Comparison of ENCODE assay signal across 21 cellular contexts in the genomic region with DNA sequence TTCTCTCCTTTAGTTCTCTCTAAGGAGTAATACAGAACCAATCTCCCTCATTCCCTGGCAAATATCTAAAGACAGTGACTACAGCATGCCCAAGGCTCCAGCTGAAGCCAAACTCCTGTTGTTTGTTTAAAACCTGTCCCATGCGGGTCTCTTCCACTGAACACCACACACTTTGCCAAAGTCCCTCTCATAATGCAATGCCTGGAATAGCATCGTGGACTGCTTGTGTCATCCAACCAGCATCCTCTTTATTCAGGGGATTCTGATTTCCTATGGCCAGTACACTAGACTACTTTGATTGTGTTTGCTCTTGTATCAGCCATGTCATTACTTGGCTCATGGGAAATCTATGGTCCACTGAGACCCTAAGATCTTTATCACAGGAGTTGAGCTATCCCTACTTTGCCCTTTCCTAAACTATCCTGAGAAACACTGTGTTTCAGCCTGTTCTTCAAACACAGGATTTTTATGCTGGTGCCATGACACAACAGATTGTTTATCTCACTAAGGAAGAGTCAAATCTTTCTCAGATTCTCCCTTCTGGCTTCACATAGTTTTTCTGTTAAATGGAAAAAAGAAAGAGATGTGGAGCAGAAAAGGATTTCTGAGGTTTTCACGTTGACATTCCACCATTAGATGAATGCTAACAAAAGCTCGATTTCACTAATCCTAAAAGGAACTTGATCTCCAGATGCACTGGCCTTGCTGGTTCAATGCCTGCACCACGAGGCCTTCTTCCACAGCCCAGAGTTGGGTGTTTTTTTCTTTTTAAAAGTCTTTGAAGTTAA. TPM values are rescaled to one million over a fixed set of nuclear protein-coding genes. Genes with fewer than 3 reads are reported as not detected.
A peak's percentile ranks its signal among the peaks of the same experiment; 100 is the strongest.
DNase-seq lines count a peak whose midpoint lies in the region; ATAC-seq and TF ChIP-seq lines count a peak whose summit lies in the region.
"Had no signal": no experiment of that assay in that cellular context is flagged by ENCODE, and none has a peak within 500 bp of the region (broad histone marks: within the 10 kb centered on the region; RNA-seq: fewer than 3 reads in every experiment).

No MANE protein-coding gene starts in this region.

- H3K27me3 ChIP-seq in IMR-90 (ENCODE audit: control insufficient read depth, insufficient read depth, low read length) (no peaks in the 10 kb centered on the region), esophagus squamous epithelium (no peaks in the 10 kb centered on the region), mesenchymal stem cell (ENCODE audit: control insufficient read depth in 1 of 2, insufficient read depth in 1 of 2, low read length in 2 of 2) (peaks cover 0 to 5% of the 10 kb centered on the region in 2 experiments), vagina (no peaks in the 10 kb centered on the region)

- peak; percentile 78 for DNase-seq in IMR-90
- DNase-seq in esophagus squamous epithelium (lab: John Stamatoyannopoulos, UW), result no peak
- DNase-seq in mesenchymal stem cell, result peak; percentile 76
- no peak for DNase-seq in vagina (ENCODE audit: extremely low spot score in 2 of 2)
- no peak for DNase-seq in NCI-H226
- no peak for DNase-seq in HCEC 1CT
- DNase-seq: CD8-positive, alpha-beta T cell; DMS153; H7; HFFc6; MM.1S; NCI-H1092; NCI-H1436; NCI-H1930; NCI-H510A; NCI-H748 treated with DMSO at 0.1 percent for 48 hours; PC-9; SIG-M5; SK-N-SH had no signal

- H3K4ac ChIP-seq in IMR-90 (ENCODE audit: low read depth, low read length), result peak overlapping the region; percentile 89
- H3K4ac ChIP-seq in mesenchymal stem cell (ENCODE audit: low read depth in 1 of 2, low read length in 2 of 2), result no peak overlapping the region

- H2BK12ac ChIP-seq in mesenchymal stem cell (ENCODE audit: low read length in 2 of 2), result peak overlapping the region in 1 of 2 experiments; percentile 57

- CTCF ChIA-PET in IMR-90 (lab: Yijun Ruan, JAX), result interaction anchor here (0.9 to 1.4 kb wide), 2 partner anchors 13 to 18 kb away, joined by 3 to 4 read pairs; no protein-coding TSS in a partner anchor

- peak overlapping the region; percentile 88 for H4K91ac ChIP-seq in IMR-90 (ENCODE audit: insufficient read depth, low read depth, low read length)
- H4K91ac ChIP-seq in mesenchymal stem cell (ENCODE audit: low read length), result no peak overlapping the region

- H4K5ac ChIP-seq in IMR-90 (ENCODE audit: low read depth, low read length), result peak overlapping the region; percentile 65

- peaks cover 7% of the 10 kb centered on the region for H3K9me1 ChIP-seq in IMR-90 (ENCODE audit: insufficient read depth, low read length)

- no peaks in the 10 kb centered on the region for H4K20me1 ChIP-seq in IMR-90 (ENCODE audit: insufficient read depth, low read length)
- H4K20me1 ChIP-seq: BLaER1 treated with 17β-estradiol and CSF1 and Interleukin-3, amounts not matched to agents 10 nM and 100 nM had no signal

- H3K79me1 ChIP-seq in IMR-90 (ENCODE audit: low read depth in 1 of 2, low read length in 2 of 2) (no peaks in the 10 kb centered on the region), mesenchymal stem cell (replicated peaks; ENCODE audit: low read length, poor library complexity, severe bottlenecking) (no peaks in the 10 kb centered on the region)

- BruUV-seq in IMR-90 (replicated peaks; lab: Mats Ljungman, UMichigan), result no TSS peak

- H3K18ac ChIP-seq in IMR-90 (ENCODE audit: low read depth, low read length), result peak overlapping the region; percentile 45
- H3K18ac ChIP-seq in mesenchymal stem cell (ENCODE audit: low read depth in 1 of 2, low read length in 2 of 2), result no peak overlapping the region

- H3K4me1 ChIP-seq in IMR-90 (ENCODE audit: control insufficient read depth, insufficient read depth, low read length) (peaks cover 23% of the 10 kb centered on the region), esophagus squamous epithelium (peaks cover 0 to 8% (median 0%) of the 10 kb centered on the region in 3 donors), mesenchymal stem cell (ENCODE audit: control insufficient read depth, insufficient read depth, low read depth, low read length) (no peaks in the 10 kb centered on the region), vagina (no peaks in the 10 kb centered on the region)
- H3K4me1 ChIP-seq: BLaER1 treated with 17β-estradiol and CSF1 and Interleukin-3, amounts not matched to agents 10 nM and 100 nM had no signal

- POLR2A ChIA-PET in IMR-90 (lab: Charles Lee; ENCODE audit: unreplicated experiment), result interaction anchor here (0.7 to 1.5 kb wide), 4 partner anchors 15 to 18 kb away, joined by 3 to 8 read pairs (median 4); partner anchors contain the start of gene IRAG1

- H3K14ac ChIP-seq in IMR-90 (replicated peaks; ENCODE audit: low read depth, low read length) (peak overlapping the region; percentile 83), mesenchymal stem cell (ENCODE audit: low read length in 2 of 2) (no peak overlapping the region)

- H3K9ac ChIP-seq in IMR-90 (ENCODE audit: low read depth, low read length) (peak overlapping the region; percentile 32; the same call in 1 of the 2 replicates), mesenchymal stem cell (ENCODE audit: low read length) (no peak overlapping the region)
- H3K9ac ChIP-seq: BLaER1 treated with 17β-estradiol and CSF1 and Interleukin-3, amounts not matched to agents 10 nM and 100 nM; SK-N-SH had no signal

- peak overlapping the region; percentile 81; the same call in 1 of the 3 replicates for H2BK15ac ChIP-seq in IMR-90 (ENCODE audit: low read depth, low read length)
- no peak overlapping the region for H2BK15ac ChIP-seq in mesenchymal stem cell (ENCODE audit: low read depth, poor library complexity, severe bottlenecking)

- peak overlapping the region; percentile 96; the same call in 1 of the 2 replicates for H3K27ac ChIP-seq in IMR-90 (ENCODE audit: insufficient read depth, low read length)
- H3K27ac ChIP-seq in esophagus squamous epithelium, result peak overlapping the region in 3 of 4 donors; percentile 30 to 54 (median 31)
- H3K27ac ChIP-seq in mesenchymal stem cell (ENCODE audit: low read length, poor library complexity, severe bottlenecking), result no peak overlapping the region
- H3K27ac ChIP-seq in vagina, result peak overlapping the region; percentile 51
- H3K27ac ChIP-seq: BLaER1 treated with 17β-estradiol and CSF1 and Interleukin-3, amounts not matched to agents 10 nM and 100 nM; PC-9 had no signal

- peak overlapping the region; percentile 96 for H2BK20ac ChIP-seq in IMR-90 (ENCODE audit: low read depth, low read length)

- no peak overlapping the region for H2AFZ ChIP-seq in IMR-90 (replicated peaks; ENCODE audit: low read length, poor library complexity)
- no peak overlapping the region for H2AFZ ChIP-seq in mesenchymal stem cell (ENCODE audit: low read depth, low read length)
- H2AFZ ChIP-seq: PC-9 had no signal

- no peaks in the 10 kb centered on the region for H3K9me3 ChIP-seq in IMR-90 (ENCODE audit: control insufficient read depth, insufficient read depth, low read length)
- H3K9me3 ChIP-seq in esophagus squamous epithelium, result no peaks in the 10 kb centered on the region
- no peaks in the 10 kb centered on the region for H3K9me3 ChIP-seq in mesenchymal stem cell (ENCODE audit: control insufficient read depth, low read length)
- no peaks in the 10 kb centered on the region for H3K9me3 ChIP-seq in vagina
- H3K9me3 ChIP-seq: BLaER1 treated with 17β-estradiol and CSF1 and Interleukin-3, amounts not matched to agents 10 nM and 100 nM; SK-N-SH had no signal

- in situ Hi-C loops in IMR-90 (cut with MboI; ENCODE audit: low sequenced_read_pairs), result no loop called here

- H2AK5ac ChIP-seq in IMR-90 (ENCODE audit: low read depth, low read length), result peak overlapping the region; percentile 75; the same call in 1 of the 2 replicates
- H2AK5ac ChIP-seq in mesenchymal stem cell (ENCODE audit: low read length, severe bottlenecking), result no peak overlapping the region

- H3K56ac ChIP-seq in IMR-90 (ENCODE audit: extremely low read depth, insufficient read depth, low read length), result peak overlapping the region; percentile 75

- H3K36me3 ChIP-seq in IMR-90 (ENCODE audit: control insufficient read depth, insufficient read depth, low read length) (no peaks in the 10 kb centered on the region), esophagus squamous epithelium (no peaks in the 10 kb centered on the region), mesenchymal stem cell (ENCODE audit: control insufficient read depth in 1 of 2, insufficient read depth in 2 of 2, low read depth in 1 of 2, low read length in 2 of 2) (no peaks in the 10 kb centered on the region), vagina (no peaks in the 10 kb centered on the region)
- H3K36me3 ChIP-seq: BLaER1 treated with 17β-estradiol and CSF1 and Interleukin-3, amounts not matched to agents 10 nM and 100 nM had no signal

- H2BK120ac ChIP-seq in IMR-90 (ENCODE audit: low read depth, low read length), result peak overlapping the region; percentile 96
- no peak overlapping the region for H2BK120ac ChIP-seq in mesenchymal stem cell (ENCODE audit: low read depth, low read length)

- H4K8ac ChIP-seq in IMR-90 (ENCODE audit: low read depth in 2 of 2, low read length in 2 of 2), result peak overlapping the region; percentile 30 to 93
- H4K8ac ChIP-seq in mesenchymal stem cell (ENCODE audit: low read length), result no peak overlapping the region

- H2BK5ac ChIP-seq in IMR-90 (ENCODE audit: low read depth, low read length, poor library complexity, severe bottlenecking) (peak overlapping the region; percentile 84), mesenchymal stem cell (ENCODE audit: low read depth, low read length, poor library complexity, severe bottlenecking) (no peak overlapping the region)

- no peak for TF ChIP-seq RAD21 in IMR-90 (IDR thresholded peaks at IDR 0.05; ENCODE audit: low read length)

- WGBS in IMR-90 (ENCODE audit: extremely low coverage in 2 of 2, insufficient read length in 1 of 2), 2 experiments, result no CpG with 5 or more reads among the region's 5 CpGs
- 51 to 55% methylated on average over 4 to 5 of the region's 5 CpGs for WGBS in esophagus squamous epithelium, 2 donors
- WGBS in mesenchymal stem cell, result 65% methylated on average over 3 of the region's 5 CpGs

- H3K23ac ChIP-seq in IMR-90 (ENCODE audit: low read depth, low read length) (peak overlapping the region; percentile 65), mesenchymal stem cell (ENCODE audit: low read length in 2 of 2) (no peak overlapping the region)

- no peak overlapping the region for H2AK9ac ChIP-seq in IMR-90 (replicated peaks; ENCODE audit: low read depth, low read length, poor library complexity)

- H3K4me2 ChIP-seq in IMR-90 (ENCODE audit: low read depth, low read length) (peak overlapping the region; percentile 11; the same call in 1 of the 2 replicates), mesenchymal stem cell (ENCODE audit: low read length, poor library complexity, severe bottlenecking) (no peak overlapping the region)
- H3K4me2 ChIP-seq: BLaER1 treated with 17β-estradiol and CSF1 and Interleukin-3, amounts not matched to agents 10 nM and 100 nM; PC-9; SK-N-SH had no signal

- H3K4me3 ChIP-seq in IMR-90 (ENCODE audit: insufficient read depth, low read depth, low read length) (no peak overlapping the region), esophagus squamous epithelium (no peak overlapping the region), mesenchymal stem cell (ENCODE audit: insufficient read depth in 1 of 2, low read depth in 1 of 2, low read length in 2 of 2) (no peak overlapping the region), vagina (no peak overlapping the region)
- H3K4me3 ChIP-seq: BLaER1 treated with 17β-estradiol and CSF1 and Interleukin-3, amounts not matched to agents 10 nM and 100 nM; PC-9 had no signal

- no peak for TF ChIP-seq POLR2A in IMR-90 (IDR thresholded peaks at IDR 0.05; ENCODE audit: low read depth, low read length)
- TF ChIP-seq POLR2A in esophagus squamous epithelium (IDR thresholded peaks at IDR 0.05), result no peak
- no peak for TF ChIP-seq POLR2A in vagina (IDR thresholded peaks at IDR 0.05)

- intact Hi-C loops in IMR-90 (cut with micrococcal nuclease), result no loop called here
- intact Hi-C loops in esophagus squamous epithelium (cut with DNase I), result no loop called here
- intact Hi-C loops in vagina (cut with DNase I), result no loop called here

- TF ChIP-seq CTCF in IMR-90 (conservative IDR thresholded peaks at IDR 0.05; ENCODE audit: low read depth, low read length) (no peak), esophagus squamous epithelium (IDR thresholded peaks at IDR 0.05) (no peak), vagina (IDR thresholded peaks at IDR 0.05) (no peak)

- dilution Hi-C loops in IMR-90 (cut with HindIII; ENCODE audit: low sequenced_read_pairs, unreplicated experiment), result no loop called here

- peak; percentile 83 for ATAC-seq in IMR-90 (ENCODE audit: low read depth)
- no peak for ATAC-seq in GM19455 (IDR thresholded peaks at IDR 0.05; ENCODE audit: unreplicated experiment)
- ATAC-seq: CD8-positive, alpha-beta T cell had no signal

RNA-seq across cellular contexts. Expression of gene IRAG1, which starts 15.9 kb away (rescaled TPM):
- total RNA-seq in IMR-90 (2012; rRNA removed), result 21.1 and 25.8 TPM in 2 replicates
- polyA plus RNA-seq in IMR-90 (2012; rRNA removed), result 17.6 and 19.4 TPM in 2 replicates
- 8.5 and 8.6 TPM in 2 replicates for polyA plus RNA-seq in IMR-90 (2012; cell fraction: cytosol; rRNA removed)
- 37.6 and 104 TPM in 2 replicates for polyA plus RNA-seq in IMR-90 (2012; cell fraction: nucleus; rRNA removed; ENCODE audit: low replicate concordance)
- 10 to 100 TPM in 2 of 4 donors, 1 to 10 TPM in 2; 3.5 to 48.4 (median 9.9) TPM for total RNA-seq in esophagus squamous epithelium
- 21.1 TPM for polyA plus RNA-seq in mesenchymal stem cell (2013, experiment 1 of 2)
- 20.4 TPM for polyA plus RNA-seq in mesenchymal stem cell (2013, experiment 2 of 2)
- 18.2 TPM for total RNA-seq in vagina
- total RNA-seq: CD8-positive, alpha-beta T cell had no signal

RNA-seq across cellular contexts. Expression of gene CTR9, which starts 41.6 kb away (rescaled TPM):
- 37.1 and 38.3 TPM in 2 replicates for total RNA-seq in IMR-90 (2012; rRNA removed)
- polyA plus RNA-seq in IMR-90 (2012; rRNA removed), result 14.4 and 16.8 TPM in 2 replicates
- 3.8 and 5.1 TPM in 2 replicates for polyA plus RNA-seq in IMR-90 (2012; cell fraction: cytosol; rRNA removed)
- polyA plus RNA-seq in IMR-90 (2012; cell fraction: nucleus; rRNA removed; ENCODE audit: low replicate concordance), result 2.1 and 10.6 TPM in 2 replicates
- 10 to 100 TPM; 21.4 to 34.4 (median 27.0) TPM for total RNA-seq in esophagus squamous epithelium
- polyA plus RNA-seq in mesenchymal stem cell (2013, experiment 1 of 2), result 25.8 TPM
- 25.4 TPM for polyA plus RNA-seq in mesenchymal stem cell (2013, experiment 2 of 2)
- total RNA-seq in vagina, result 20.6 TPM

Comparison
In these comparisons a context has a peak if more than half of its experiments do, and no peak if none do; other contexts are left out.
1. DNase-seq: peak in IMR-90 (single experiment) and mesenchymal stem cell (single experiment); none in esophagus squamous epithelium (single experiment), vagina (0 of 2), NCI-H226 (single experiment) and HCEC 1CT (single experiment).